Comparison of ENCODE assay signal across 22 cellular contexts in genomic region chr2:86778957-86779356, GRCh38. TPM values are rescaled to one million over a fixed set of nuclear protein-coding genes. Genes with fewer than 3 reads are reported as not detected.
DNase-seq lines count a peak whose midpoint lies in the region; ATAC-seq, FAIRE-seq and TF ChIP-seq lines count a peak whose summit lies in the region.
"Had no signal": no experiment of that assay in that cellular context is flagged by ENCODE, and none has a peak within 500 bp of the region (broad histone marks: within the 10 kb centered on the region; RNA-seq: fewer than 3 reads in every experiment).

No MANE protein-coding gene starts in this region.

- POLR2A ChIA-PET in H1 (lab: Charles Lee; ENCODE audit: partially characterized antibody), result interaction anchor here (1.5 kb wide), 1 partner anchor 28 kb away, joined by 5 read pairs; no protein-coding TSS in a partner anchor

- no peaks in the 10 kb centered on the region for H3K79me2 ChIP-seq in H1 (ENCODE audit: control insufficient read depth in 1 of 2, insufficient read depth in 2 of 2, low read length in 2 of 2)

- H3K23ac ChIP-seq in H1 (ENCODE audit: insufficient read length) (no peak overlapping the region), neuronal stem cell (ENCODE audit: low read depth, low read length, poor library complexity) (no peak overlapping the region)

- H3K27me3 ChIP-seq in H1 (replicated peaks in 1 of 4; ENCODE audit: control insufficient read depth in 3 of 4, extremely low read depth in 1 of 4, insufficient read depth in 3 of 4, low read length in 3 of 4) (no peaks in the 10 kb centered on the region), neuronal stem cell (ENCODE audit: control insufficient read depth in 3 of 3, insufficient read depth in 3 of 3, low read depth in 1 of 3, low read length in 3 of 3) (peaks cover 0 to 17% (median 0%) of the 10 kb centered on the region in 3 experiments)

- no peak for TF ChIP-seq POLR2A in H1 (IDR thresholded peaks at IDR 0.05; ENCODE audit: control extremely low read depth in 1 of 2, low read depth in 2 of 2, low read length in 2 of 2)

- no peaks in the 10 kb centered on the region for H3K23me2 ChIP-seq in H1 (ENCODE audit: low read depth, low read length)

- no peak overlapping the region for H3K4me2 ChIP-seq in H1 (ENCODE audit: insufficient read depth in 1 of 2, low read depth in 2 of 2, low read length in 2 of 2)
- H3K4me2 ChIP-seq in neuronal stem cell (ENCODE audit: insufficient read depth, low read length, poor library complexity, severe bottlenecking), result no peak overlapping the region
- H3K4me2 ChIP-seq: A549 had no signal

- H2BK12ac ChIP-seq in H1 (ENCODE audit: low read depth, low read length) (no peak overlapping the region), neuronal stem cell (ENCODE audit: low read length) (no peak overlapping the region)

- no peak for DNase-seq in left cardiac atrium
- DNase-seq in Right ventricle myocardium inferior (ENCODE audit: missing footprints), result no peak
- DNase-seq in H1 (ENCODE audit: low read depth in 1 of 2, low spot score in 2 of 2), result no peak
- no peak for DNase-seq in left lobe of liver (ENCODE audit: low spot score)
- no peak for DNase-seq in NCI-H1694 (lab: John Stamatoyannopoulos, UW)
- no peak for DNase-seq in neuronal stem cell (ENCODE audit: low spot score)
- DNase-seq in NCI-H446 treated with DMSO at 0.1 percent for 48 hours (lab: John Stamatoyannopoulos, UW), result no peak
- DNase-seq: DMS53, GDM1, H7, KBM-7, MM.1S, NCI-H1105, NCI-H146, NCI-H2029 treated with DMSO at 0.1 percent for 48 hours, NCI-H226, NCI-H524, SW 1271 had no signal

- ATAC-seq in left cardiac atrium (peak; percentile 32 to 63), Right ventricle myocardium inferior (no peak), left lobe of liver (peak; percentile 22)
- ATAC-seq: A549 had no signal

- H4K8ac ChIP-seq in H1 (ENCODE audit: extremely low read depth, insufficient read depth, low read length) (no peak overlapping the region), neuronal stem cell (ENCODE audit: low read depth, low read length) (no peak overlapping the region)

- TF ChIP-seq EP300 in H1 (IDR thresholded peaks at IDR 0.05; ENCODE audit: borderline replicate concordance in 1 of 2, low read depth in 2 of 2, low read length in 2 of 2), result no peak

- H3K56ac ChIP-seq in H1 (replicated peaks; ENCODE audit: insufficient read length, low read depth, low read length), result no peak overlapping the region

- H3K27ac ChIP-seq in H1 (ENCODE audit: low read depth, low read length) (no peak overlapping the region), neuronal stem cell (replicated peaks; ENCODE audit: low read length) (no peak overlapping the region)
- H3K27ac ChIP-seq: A549 had no signal

- no peak overlapping the region for H3K4ac ChIP-seq in H1 (replicated peaks; ENCODE audit: insufficient read length, low read depth, low read length)
- no peak overlapping the region for H3K4ac ChIP-seq in neuronal stem cell (ENCODE audit: low read length)

- no peak overlapping the region for H2BK20ac ChIP-seq in H1 (ENCODE audit: low read length)

- peaks cover 0 to 3% (median 0%) of the 10 kb centered on the region in 4 experiments; a peak in 1 of 7 replicates for H3K4me1 ChIP-seq in H1 (replicated peaks in 1 of 4; ENCODE audit: control insufficient read depth in 3 of 4, insufficient read depth in 4 of 4, low read length in 3 of 4)
- H3K4me1 ChIP-seq in neuronal stem cell (ENCODE audit: control insufficient read depth in 2 of 2, insufficient read depth in 1 of 2, low read depth in 1 of 2, low read length in 2 of 2), result peaks cover 2 to 6% of the 10 kb centered on the region in 2 donors
- H3K4me1 ChIP-seq: A549 had no signal

- no peak overlapping the region for H4K5ac ChIP-seq in H1 (ENCODE audit: insufficient read length, low read depth, low read length)

- H2BK15ac ChIP-seq in H1 (ENCODE audit: low read length) (no peak overlapping the region), neuronal stem cell (ENCODE audit: low read length) (no peak overlapping the region)

- no peaks in the 10 kb centered on the region for H3K79me1 ChIP-seq in H1 (ENCODE audit: low read depth, low read length)
- no peaks in the 10 kb centered on the region for H3K79me1 ChIP-seq in neuronal stem cell (ENCODE audit: low read depth, low read length)

- H3K9ac ChIP-seq in H1 (replicated peaks in 1 of 4; ENCODE audit: extremely low read depth in 1 of 4, low read depth in 3 of 4, low read length in 3 of 4) (no peak overlapping the region), neuronal stem cell (ENCODE audit: low read depth, low read length, poor library complexity) (no peak overlapping the region)

- H3K4me3 ChIP-seq in H1 (ENCODE audit: extremely low read depth in 1 of 4, insufficient read depth in 2 of 4, low read depth in 3 of 4, low read length in 4 of 4) (no peak overlapping the region), neuronal stem cell (ENCODE audit: low read length in 2 of 2) (no peak overlapping the region)
- H3K4me3 ChIP-seq: A549 had no signal

- no peak overlapping the region for H2AK5ac ChIP-seq in H1 (ENCODE audit: low read depth, low read length)
- H2AK5ac ChIP-seq in neuronal stem cell (ENCODE audit: low read depth, low read length), result no peak overlapping the region

- no peak for TF ChIP-seq CTCF in H1 (IDR thresholded peaks at IDR 0.05; ENCODE audit: control extremely low read depth in 1 of 3, insufficient read depth in 1 of 3, low read depth in 1 of 3, low read length in 3 of 3)

- H2AFZ ChIP-seq in H1 (ENCODE audit: low read length) (no peak overlapping the region), neuronal stem cell (ENCODE audit: low read length) (no peak overlapping the region)

- H3K9me3 ChIP-seq in H1 (ENCODE audit: insufficient read depth in 2 of 2, low read depth in 1 of 2, low read length in 1 of 2) (no peaks in the 10 kb centered on the region), neuronal stem cell (replicated peaks in 1 of 2; ENCODE audit: control insufficient read depth in 2 of 2, insufficient read depth in 1 of 2, low read depth in 1 of 2, low read length in 2 of 2) (peaks cover 0 to 2% of the 10 kb centered on the region in 2 donors)
- H3K9me3 ChIP-seq: A549 had no signal

- no peak overlapping the region for H2BK5ac ChIP-seq in H1 (ENCODE audit: low read depth, low read length)
- no peak overlapping the region for H2BK5ac ChIP-seq in neuronal stem cell (ENCODE audit: low read length)

- FAIRE-seq in H1 (lab: Jason Lieb, UNC), result no peak
- FAIRE-seq: A549, GM18507, RCC 7860 had no signal

- WGBS in H1 (ENCODE audit: extremely low coverage in 1 of 2, insufficient coverage in 1 of 2, insufficient read length in 1 of 2, insufficient replicate concordance in 2 of 2, low coverage in 1 of 2, low lambda C conversion rate in 2 of 2, missing lambda C conversion rate in 1 of 2), 2 experiments, result 83% methylated on average over 2 of the region's 2 CpGs; no CpG with 5 or more reads in 1 of the 2 experiments
- WGBS in neuronal stem cell (ENCODE audit: extremely low coverage in 2 of 2, insufficient read length in 2 of 2, insufficient replicate concordance in 1 of 2), 2 donors, result no CpG with 5 or more reads among the region's 2 CpGs

- intact Hi-C loops in left cardiac atrium (cut with DNase I), result no loop called here
- intact Hi-C loops in Right ventricle myocardium inferior (cut with DNase I), result no loop called here

- H4K20me1 ChIP-seq in H1 (replicated peaks in 1 of 2; ENCODE audit: control insufficient read depth in 1 of 2, insufficient read depth in 2 of 2, low read length in 2 of 2), result peaks cover 0 to 4% of the 10 kb centered on the region in 2 experiments

- H3K36me3 ChIP-seq in H1 (ENCODE audit: control insufficient read depth in 2 of 4, insufficient read depth in 4 of 4, low read length in 3 of 4), result peaks cover 0 to 9% (median 3%) of the 10 kb centered on the region in 4 experiments; a peak in 2 of 8 replicates
- H3K36me3 ChIP-seq in neuronal stem cell (replicated peaks in 1 of 2; ENCODE audit: control insufficient read depth in 2 of 2, insufficient read depth in 2 of 2, low read length in 2 of 2), result peaks cover 0 to 33% of the 10 kb centered on the region in 2 donors

- TF ChIP-seq RAD21 in H1 (IDR thresholded peaks at IDR 0.05 in 1 of 2, conservative IDR thresholded peaks at IDR 0.05 in 1 of 2; ENCODE audit: low read depth in 2 of 2, low read length in 2 of 2), result no peak

- H3K18ac ChIP-seq in H1 (ENCODE audit: extremely low read depth, low read length), result no peak overlapping the region
- no peak overlapping the region for H3K18ac ChIP-seq in neuronal stem cell (ENCODE audit: low read length)

- CTCF ChIA-PET in H1 (lab: Charles Lee; ENCODE audit: partially characterized antibody), result interaction anchor here (1.8 to 3.5 kb wide), 2 partner anchors 12 to 14 kb away, joined by 5 to 13 read pairs; no protein-coding TSS in a partner anchor

- H2BK120ac ChIP-seq in H1 (replicated peaks; ENCODE audit: low read depth, low read length) (no peak overlapping the region), neuronal stem cell (ENCODE audit: low read depth, low read length) (no peak overlapping the region)

- H3K14ac ChIP-seq in H1 (ENCODE audit: insufficient read length) (no peak overlapping the region), neuronal stem cell (ENCODE audit: low read length) (no peak overlapping the region)

- no peak overlapping the region for H4K91ac ChIP-seq in H1 (replicated peaks; ENCODE audit: insufficient read length, low read length)
- H4K91ac ChIP-seq in neuronal stem cell (ENCODE audit: low read depth, low read length, poor library complexity), result no peak overlapping the region

RNA-seq across cellular contexts. Expression of gene CD8A, which starts 11.8 kb away (rescaled TPM):
- total RNA-seq in left cardiac atrium (1 to 10 TPM; 2.8 to 4.4 TPM), Right ventricle myocardium inferior (1.2 TPM), left lobe of liver (0.81 TPM)
- total RNA-seq in H1 (2021; fragmentation: NEBNext Ultra II Directional; extraction: Animal tissue kit (Norgen Biotek cat#: 25700)), result 0.39 and 0.48 TPM in 2 replicates
- 0.14 and 0.20 TPM in 2 replicates for polyA plus RNA-seq in H1 (2011; rRNA removed)
- 0.17 TPM for polyA plus RNA-seq in H1 (2011; cell fraction: cytosol; rRNA removed)
- 0.31 TPM for polyA plus RNA-seq in H1 (2011; cell fraction: nucleus; rRNA removed)
- 0.15 to 0.27 TPM (median 0.16 TPM) in 4 replicates for polyA plus RNA-seq in H1 (2012, experiment 1 of 2)
- 0.09 TPM for polyA plus RNA-seq in H1 (2012, experiment 2 of 2)
- 0.55 TPM for polyA plus RNA-seq in H1 (2013, experiment 1 of 2)
- 0.64 TPM for polyA plus RNA-seq in H1 (2013, experiment 2 of 2)
- polyA minus RNA-seq in H1 (2011; rRNA and poly(A)+ RNA removed), result not detected in 2 replicates
- polyA minus RNA-seq in H1 (2011; cell fraction: cytosol; rRNA and poly(A)+ RNA removed), result not detected
- polyA minus RNA-seq in H1 (2011; cell fraction: nucleus; rRNA and poly(A)+ RNA removed), result not detected
- 0.10 TPM for polyA plus RNA-seq in neuronal stem cell (2013, experiment 1 of 2)
- polyA plus RNA-seq in neuronal stem cell (2013, experiment 2 of 2), result 0.11 TPM
- total RNA-seq: H7, OCI-LY7 had no signal

RNA-seq across cellular contexts. Expression of gene RMND5A, which starts 58.9 kb away (rescaled TPM):
- total RNA-seq in left cardiac atrium (10 to 100 TPM; 50.0 to 61.9 TPM), Right ventricle myocardium inferior (91.6 TPM), left lobe of liver (42.5 TPM)
- total RNA-seq in H1 (2021; fragmentation: NEBNext Ultra II Directional; extraction: Animal tissue kit (Norgen Biotek cat#: 25700)), result 59.9 and 66.2 TPM in 2 replicates
- polyA plus RNA-seq in H1 (2011; rRNA removed), result 21.0 and 22.1 TPM in 2 replicates
- 23.5 TPM for polyA plus RNA-seq in H1 (2011; cell fraction: cytosol; rRNA removed)
- polyA plus RNA-seq in H1 (2011; cell fraction: nucleus; rRNA removed), result 14.8 TPM
- 22.9 to 34.3 TPM (median 25.4 TPM) in 4 replicates for polyA plus RNA-seq in H1 (2012, experiment 1 of 2)
- 4.4 TPM for polyA plus RNA-seq in H1 (2012, experiment 2 of 2)
- 23.7 TPM for polyA plus RNA-seq in H1 (2013, experiment 1 of 2)
- 24.7 TPM for polyA plus RNA-seq in H1 (2013, experiment 2 of 2)
- 95.8 and 99.3 TPM in 2 replicates for polyA minus RNA-seq in H1 (2011; rRNA and poly(A)+ RNA removed)
- 51.0 TPM for polyA minus RNA-seq in H1 (2011; cell fraction: cytosol; rRNA and poly(A)+ RNA removed)
- polyA minus RNA-seq in H1 (2011; cell fraction: nucleus; rRNA and poly(A)+ RNA removed), result 45.1 TPM
- polyA plus RNA-seq in neuronal stem cell (2013, experiment 1 of 2), result 27.7 TPM
- 27.7 TPM for polyA plus RNA-seq in neuronal stem cell (2013, experiment 2 of 2)
